ENCODE assay signal across 1 cellular context in the genomic region with DNA sequence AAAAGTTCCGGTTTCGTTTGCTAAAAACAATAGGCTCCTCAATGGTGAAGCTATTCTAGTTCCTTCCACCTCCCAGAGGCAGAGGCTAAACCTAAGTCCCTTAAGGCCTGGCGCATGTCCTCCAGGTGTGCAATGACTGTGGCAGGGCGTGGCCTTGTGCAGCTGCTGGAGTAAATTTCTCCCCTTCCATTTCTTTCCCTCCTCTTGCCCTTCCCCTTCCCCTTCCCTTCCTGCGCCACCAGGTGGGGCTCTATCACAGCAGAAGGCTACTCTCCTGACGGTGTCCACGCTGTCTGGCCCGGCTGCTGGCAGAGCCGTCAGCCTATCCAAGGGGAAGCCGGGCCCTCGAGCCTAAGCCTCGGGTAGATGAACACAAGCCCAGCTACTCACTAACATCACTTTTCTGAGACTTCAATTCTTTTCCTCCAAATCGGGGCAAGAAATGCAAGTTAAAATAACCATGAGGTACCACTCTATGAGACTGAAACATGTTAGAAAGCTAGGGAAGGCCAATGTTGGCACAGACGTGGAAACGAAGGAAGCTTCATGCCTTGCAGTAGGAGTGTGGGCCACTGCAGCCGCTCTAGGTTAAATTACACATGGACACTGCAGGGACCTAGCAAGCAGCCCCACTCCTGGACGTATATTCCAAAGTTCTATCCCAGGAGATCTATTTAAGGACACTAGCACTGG.
A peak's percentile ranks its signal among the peaks of the same experiment; 100 is the strongest.
TF ChIP-seq lines count a peak whose summit lies in the region.

No MANE protein-coding gene starts in this region.

TF ChIP-seq in HepG2, 621 proteins besides CTCF, POLR2A, EP300 and RAD21 (continued from another document and continues in another):
- TF ChIP-seq KDM2A (CRISPR knock-in tag; IDR thresholded peaks at IDR 0.05; ENCODE audit: borderline replicate concordance, low read depth) (peak; percentile 75), HNF4A (CRISPR knock-in tag; IDR thresholded peaks at IDR 0.05) (no peak), REPIN1 (CRISPR knock-in tag; IDR thresholded peaks at IDR 0.05; ENCODE audit: borderline replicate concordance, low read depth) (peak; percentile 87; the same call in 1 of the 2 replicates), PCBP1 (IDR thresholded peaks at IDR 0.05; ENCODE audit: borderline replicate concordance, low read depth, low read length) (0 out of 2 replicates have a peak, but pooled peaks have one; percentile 48), RORA (CRISPR knock-in tag; IDR thresholded peaks at IDR 0.05) (no peak), SOX5 (CRISPR knock-in tag; IDR thresholded peaks at IDR 0.05; ENCODE audit: borderline replicate concordance) (0 out of 2 replicates have a peak, but pooled peaks have one; percentile 20), GATA4 (IDR thresholded peaks at IDR 0.05; ENCODE audit: borderline replicate concordance, low read depth) (no peak), TSC22D2 (CRISPR knock-in tag; IDR thresholded peaks at IDR 0.05; ENCODE audit: borderline replicate concordance) (no peak), RFX5 (IDR thresholded peaks at IDR 0.05; ENCODE audit: low read depth, low read length) (no peak), ZNF274 (CRISPR knock-in tag; IDR thresholded peaks at IDR 0.05) (0 out of 2 replicates have a peak, but pooled peaks have one; percentile 31), ZNF24 (IDR thresholded peaks at IDR 0.05) (no peak), RXRB (CRISPR knock-in tag; IDR thresholded peaks at IDR 0.05; ENCODE audit: borderline replicate concordance) (0 out of 2 replicates have a peak, but pooled peaks have one; percentile 10), ZNF891 (CRISPR knock-in tag; IDR thresholded peaks at IDR 0.05) (0 out of 2 replicates have a peak, but pooled peaks have one; percentile 61), TOPORS (CRISPR knock-in tag; IDR thresholded peaks at IDR 0.05) (no peak), ZNF792 (CRISPR knock-in tag; IDR thresholded peaks at IDR 0.05) (peak; percentile 36; the same call in 1 of the 2 replicates), ZNF44 (CRISPR knock-in tag; IDR thresholded peaks at IDR 0.05) (0 out of 2 replicates have a peak, but pooled peaks have one; percentile 64), MIER3 (CRISPR knock-in tag; IDR thresholded peaks at IDR 0.05; ENCODE audit: borderline replicate concordance) (peak; percentile 20; the same call in 1 of the 2 replicates), ARHGAP35 (CRISPR knock-in tag; IDR thresholded peaks at IDR 0.05; ENCODE audit: borderline replicate concordance) (no peak), HNRNPK (IDR thresholded peaks at IDR 0.05; ENCODE audit: low read depth, low read length, poor library complexity, severe bottlenecking) (peak; percentile 62), ZSCAN22 (CRISPR knock-in tag; IDR thresholded peaks at IDR 0.05) (0 out of 2 replicates have a peak, but pooled peaks have one; percentile 26), MTA1 (CRISPR knock-in tag; IDR thresholded peaks at IDR 0.05; ENCODE audit: borderline replicate concordance) (0 out of 2 replicates have a peak, but pooled peaks have one; percentile 23), ZNF121 (CRISPR knock-in tag; IDR thresholded peaks at IDR 0.05) (peak; percentile 61; the same call in 1 of the 2 replicates), SUZ12 (IDR thresholded peaks at IDR 0.05; ENCODE audit: low read depth, low read length) (0 out of 2 replicates have a peak, but pooled peaks have one; percentile 29), ZNF282 (IDR thresholded peaks at IDR 0.05; ENCODE audit: partially characterized antibody) (no peak)
- TF ChIP-seq, protein P1, sequence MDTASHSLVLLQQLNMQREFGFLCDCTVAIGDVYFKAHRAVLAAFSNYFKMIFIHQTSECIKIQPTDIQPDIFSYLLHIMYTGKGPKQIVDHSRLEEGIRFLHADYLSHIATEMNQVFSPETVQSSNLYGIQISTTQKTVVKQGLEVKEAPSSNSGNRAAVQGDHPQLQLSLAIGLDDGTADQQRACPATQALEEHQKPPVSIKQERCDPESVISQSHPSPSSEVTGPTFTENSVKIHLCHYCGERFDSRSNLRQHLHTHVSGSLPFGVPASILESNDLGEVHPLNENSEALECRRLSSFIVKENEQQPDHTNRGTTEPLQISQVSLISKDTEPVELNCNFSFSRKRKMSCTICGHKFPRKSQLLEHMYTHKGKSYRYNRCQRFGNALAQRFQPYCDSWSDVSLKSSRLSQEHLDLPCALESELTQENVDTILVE (CRISPR knock-in tag; IDR thresholded peaks at IDR 0.05), result peak; percentile 62; the same call in 1 of the 2 replicates
- TF ChIP-seq, protein P2, sequence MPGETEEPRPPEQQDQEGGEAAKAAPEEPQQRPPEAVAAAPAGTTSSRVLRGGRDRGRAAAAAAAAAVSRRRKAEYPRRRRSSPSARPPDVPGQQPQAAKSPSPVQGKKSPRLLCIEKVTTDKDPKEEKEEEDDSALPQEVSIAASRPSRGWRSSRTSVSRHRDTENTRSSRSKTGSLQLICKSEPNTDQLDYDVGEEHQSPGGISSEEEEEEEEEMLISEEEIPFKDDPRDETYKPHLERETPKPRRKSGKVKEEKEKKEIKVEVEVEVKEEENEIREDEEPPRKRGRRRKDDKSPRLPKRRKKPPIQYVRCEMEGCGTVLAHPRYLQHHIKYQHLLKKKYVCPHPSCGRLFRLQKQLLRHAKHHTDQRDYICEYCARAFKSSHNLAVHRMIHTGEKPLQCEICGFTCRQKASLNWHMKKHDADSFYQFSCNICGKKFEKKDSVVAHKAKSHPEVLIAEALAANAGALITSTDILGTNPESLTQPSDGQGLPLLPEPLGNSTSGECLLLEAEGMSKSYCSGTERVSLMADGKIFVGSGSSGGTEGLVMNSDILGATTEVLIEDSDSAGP (CRISPR knock-in tag; IDR thresholded peaks at IDR 0.05; ENCODE audit: borderline replicate concordance), result 0 out of 2 replicates have a peak, but pooled peaks have one; percentile 18
- TF ChIP-seq, protein P3, sequence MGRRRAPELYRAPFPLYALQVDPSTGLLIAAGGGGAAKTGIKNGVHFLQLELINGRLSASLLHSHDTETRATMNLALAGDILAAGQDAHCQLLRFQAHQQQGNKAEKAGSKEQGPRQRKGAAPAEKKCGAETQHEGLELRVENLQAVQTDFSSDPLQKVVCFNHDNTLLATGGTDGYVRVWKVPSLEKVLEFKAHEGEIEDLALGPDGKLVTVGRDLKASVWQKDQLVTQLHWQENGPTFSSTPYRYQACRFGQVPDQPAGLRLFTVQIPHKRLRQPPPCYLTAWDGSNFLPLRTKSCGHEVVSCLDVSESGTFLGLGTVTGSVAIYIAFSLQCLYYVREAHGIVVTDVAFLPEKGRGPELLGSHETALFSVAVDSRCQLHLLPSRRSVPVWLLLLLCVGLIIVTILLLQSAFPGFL (CRISPR knock-in tag; IDR thresholded peaks at IDR 0.05), result no peak
- TF ChIP-seq, protein P4, sequence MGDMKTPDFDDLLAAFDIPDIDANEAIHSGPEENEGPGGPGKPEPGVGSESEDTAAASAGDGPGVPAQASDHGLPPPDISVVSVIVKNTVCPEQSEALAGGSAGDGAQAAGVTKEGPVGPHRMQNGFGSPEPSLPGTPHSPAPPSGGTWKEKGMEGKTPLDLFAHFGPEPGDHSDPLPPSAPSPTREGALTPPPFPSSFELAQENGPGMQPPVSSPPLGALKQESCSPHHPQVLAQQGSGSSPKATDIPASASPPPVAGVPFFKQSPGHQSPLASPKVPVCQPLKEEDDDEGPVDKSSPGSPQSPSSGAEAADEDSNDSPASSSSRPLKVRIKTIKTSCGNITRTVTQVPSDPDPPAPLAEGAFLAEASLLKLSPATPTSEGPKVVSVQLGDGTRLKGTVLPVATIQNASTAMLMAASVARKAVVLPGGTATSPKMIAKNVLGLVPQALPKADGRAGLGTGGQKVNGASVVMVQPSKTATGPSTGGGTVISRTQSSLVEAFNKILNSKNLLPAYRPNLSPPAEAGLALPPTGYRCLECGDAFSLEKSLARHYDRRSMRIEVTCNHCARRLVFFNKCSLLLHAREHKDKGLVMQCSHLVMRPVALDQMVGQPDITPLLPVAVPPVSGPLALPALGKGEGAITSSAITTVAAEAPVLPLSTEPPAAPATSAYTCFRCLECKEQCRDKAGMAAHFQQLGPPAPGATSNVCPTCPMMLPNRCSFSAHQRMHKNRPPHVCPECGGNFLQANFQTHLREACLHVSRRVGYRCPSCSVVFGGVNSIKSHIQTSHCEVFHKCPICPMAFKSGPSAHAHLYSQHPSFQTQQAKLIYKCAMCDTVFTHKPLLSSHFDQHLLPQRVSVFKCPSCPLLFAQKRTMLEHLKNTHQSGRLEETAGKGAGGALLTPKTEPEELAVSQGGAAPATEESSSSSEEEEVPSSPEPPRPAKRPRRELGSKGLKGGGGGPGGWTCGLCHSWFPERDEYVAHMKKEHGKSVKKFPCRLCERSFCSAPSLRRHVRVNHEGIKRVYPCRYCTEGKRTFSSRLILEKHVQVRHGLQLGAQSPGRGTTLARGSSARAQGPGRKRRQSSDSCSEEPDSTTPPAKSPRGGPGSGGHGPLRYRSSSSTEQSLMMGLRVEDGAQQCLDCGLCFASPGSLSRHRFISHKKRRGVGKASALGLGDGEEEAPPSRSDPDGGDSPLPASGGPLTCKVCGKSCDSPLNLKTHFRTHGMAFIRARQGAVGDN (CRISPR knock-in tag; IDR thresholded peaks at IDR 0.05), result peak; percentile 48
- TF ChIP-seq, protein P5, sequence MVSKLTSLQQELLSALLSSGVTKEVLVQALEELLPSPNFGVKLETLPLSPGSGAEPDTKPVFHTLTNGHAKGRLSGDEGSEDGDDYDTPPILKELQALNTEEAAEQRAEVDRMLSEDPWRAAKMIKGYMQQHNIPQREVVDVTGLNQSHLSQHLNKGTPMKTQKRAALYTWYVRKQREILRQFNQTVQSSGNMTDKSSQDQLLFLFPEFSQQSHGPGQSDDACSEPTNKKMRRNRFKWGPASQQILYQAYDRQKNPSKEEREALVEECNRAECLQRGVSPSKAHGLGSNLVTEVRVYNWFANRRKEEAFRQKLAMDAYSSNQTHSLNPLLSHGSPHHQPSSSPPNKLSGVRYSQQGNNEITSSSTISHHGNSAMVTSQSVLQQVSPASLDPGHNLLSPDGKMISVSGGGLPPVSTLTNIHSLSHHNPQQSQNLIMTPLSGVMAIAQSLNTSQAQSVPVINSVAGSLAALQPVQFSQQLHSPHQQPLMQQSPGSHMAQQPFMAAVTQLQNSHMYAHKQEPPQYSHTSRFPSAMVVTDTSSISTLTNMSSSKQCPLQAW (CRISPR knock-in tag; IDR thresholded peaks at IDR 0.05), result peak; percentile 66; the same call in 1 of the 2 replicates
- TF ChIP-seq, protein P6, sequence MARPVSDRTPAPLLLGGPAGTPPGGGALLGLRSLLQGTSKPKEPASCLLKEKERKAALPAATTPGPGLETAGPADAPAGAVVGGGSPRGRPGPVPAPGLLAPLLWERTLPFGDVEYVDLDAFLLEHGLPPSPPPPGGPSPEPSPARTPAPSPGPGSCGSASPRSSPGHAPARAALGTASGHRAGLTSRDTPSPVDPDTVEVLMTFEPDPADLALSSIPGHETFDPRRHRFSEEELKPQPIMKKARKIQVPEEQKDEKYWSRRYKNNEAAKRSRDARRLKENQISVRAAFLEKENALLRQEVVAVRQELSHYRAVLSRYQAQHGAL (CRISPR knock-in tag; IDR thresholded peaks at IDR 0.05; ENCODE audit: not compliant biosample characterization), result no peak
- TF ChIP-seq, protein P7, sequence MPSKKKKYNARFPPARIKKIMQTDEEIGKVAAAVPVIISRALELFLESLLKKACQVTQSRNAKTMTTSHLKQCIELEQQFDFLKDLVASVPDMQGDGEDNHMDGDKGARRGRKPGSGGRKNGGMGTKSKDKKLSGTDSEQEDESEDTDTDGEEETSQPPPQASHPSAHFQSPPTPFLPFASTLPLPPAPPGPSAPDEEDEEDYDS (CRISPR knock-in tag; IDR thresholded peaks at IDR 0.05), result peak; percentile 16; the same call in 1 of the 2 replicates
- TF ChIP-seq, protein P8, sequence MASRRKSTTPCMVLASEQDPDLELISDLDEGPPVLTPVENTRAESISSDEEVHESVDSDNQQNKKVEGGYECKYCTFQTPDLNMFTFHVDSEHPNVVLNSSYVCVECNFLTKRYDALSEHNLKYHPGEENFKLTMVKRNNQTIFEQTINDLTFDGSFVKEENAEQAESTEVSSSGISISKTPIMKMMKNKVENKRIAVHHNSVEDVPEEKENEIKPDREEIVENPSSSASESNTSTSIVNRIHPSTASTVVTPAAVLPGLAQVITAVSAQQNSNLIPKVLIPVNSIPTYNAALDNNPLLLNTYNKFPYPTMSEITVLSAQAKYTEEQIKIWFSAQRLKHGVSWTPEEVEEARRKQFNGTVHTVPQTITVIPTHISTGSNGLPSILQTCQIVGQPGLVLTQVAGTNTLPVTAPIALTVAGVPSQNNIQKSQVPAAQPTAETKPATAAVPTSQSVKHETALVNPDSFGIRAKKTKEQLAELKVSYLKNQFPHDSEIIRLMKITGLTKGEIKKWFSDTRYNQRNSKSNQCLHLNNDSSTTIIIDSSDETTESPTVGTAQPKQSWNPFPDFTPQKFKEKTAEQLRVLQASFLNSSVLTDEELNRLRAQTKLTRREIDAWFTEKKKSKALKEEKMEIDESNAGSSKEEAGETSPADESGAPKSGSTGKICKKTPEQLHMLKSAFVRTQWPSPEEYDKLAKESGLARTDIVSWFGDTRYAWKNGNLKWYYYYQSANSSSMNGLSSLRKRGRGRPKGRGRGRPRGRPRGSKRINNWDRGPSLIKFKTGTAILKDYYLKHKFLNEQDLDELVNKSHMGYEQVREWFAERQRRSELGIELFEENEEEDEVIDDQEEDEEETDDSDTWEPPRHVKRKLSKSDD (CRISPR knock-in tag; IDR thresholded peaks at IDR 0.05; ENCODE audit: low read depth), result no peak
- TF ChIP-seq, protein P9, sequence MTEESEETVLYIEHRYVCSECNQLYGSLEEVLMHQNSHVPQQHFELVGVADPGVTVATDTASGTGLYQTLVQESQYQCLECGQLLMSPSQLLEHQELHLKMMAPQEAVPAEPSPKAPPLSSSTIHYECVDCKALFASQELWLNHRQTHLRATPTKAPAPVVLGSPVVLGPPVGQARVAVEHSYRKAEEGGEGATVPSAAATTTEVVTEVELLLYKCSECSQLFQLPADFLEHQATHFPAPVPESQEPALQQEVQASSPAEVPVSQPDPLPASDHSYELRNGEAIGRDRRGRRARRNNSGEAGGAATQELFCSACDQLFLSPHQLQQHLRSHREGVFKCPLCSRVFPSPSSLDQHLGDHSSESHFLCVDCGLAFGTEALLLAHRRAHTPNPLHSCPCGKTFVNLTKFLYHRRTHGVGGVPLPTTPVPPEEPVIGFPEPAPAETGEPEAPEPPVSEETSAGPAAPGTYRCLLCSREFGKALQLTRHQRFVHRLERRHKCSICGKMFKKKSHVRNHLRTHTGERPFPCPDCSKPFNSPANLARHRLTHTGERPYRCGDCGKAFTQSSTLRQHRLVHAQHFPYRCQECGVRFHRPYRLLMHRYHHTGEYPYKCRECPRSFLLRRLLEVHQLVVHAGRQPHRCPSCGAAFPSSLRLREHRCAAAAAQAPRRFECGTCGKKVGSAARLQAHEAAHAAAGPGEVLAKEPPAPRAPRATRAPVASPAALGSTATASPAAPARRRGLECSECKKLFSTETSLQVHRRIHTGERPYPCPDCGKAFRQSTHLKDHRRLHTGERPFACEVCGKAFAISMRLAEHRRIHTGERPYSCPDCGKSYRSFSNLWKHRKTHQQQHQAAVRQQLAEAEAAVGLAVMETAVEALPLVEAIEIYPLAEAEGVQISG (CRISPR knock-in tag; IDR thresholded peaks at IDR 0.05), result peak; percentile 22; the same call in 1 of the 2 replicates
- TF ChIP-seq, protein P10, sequence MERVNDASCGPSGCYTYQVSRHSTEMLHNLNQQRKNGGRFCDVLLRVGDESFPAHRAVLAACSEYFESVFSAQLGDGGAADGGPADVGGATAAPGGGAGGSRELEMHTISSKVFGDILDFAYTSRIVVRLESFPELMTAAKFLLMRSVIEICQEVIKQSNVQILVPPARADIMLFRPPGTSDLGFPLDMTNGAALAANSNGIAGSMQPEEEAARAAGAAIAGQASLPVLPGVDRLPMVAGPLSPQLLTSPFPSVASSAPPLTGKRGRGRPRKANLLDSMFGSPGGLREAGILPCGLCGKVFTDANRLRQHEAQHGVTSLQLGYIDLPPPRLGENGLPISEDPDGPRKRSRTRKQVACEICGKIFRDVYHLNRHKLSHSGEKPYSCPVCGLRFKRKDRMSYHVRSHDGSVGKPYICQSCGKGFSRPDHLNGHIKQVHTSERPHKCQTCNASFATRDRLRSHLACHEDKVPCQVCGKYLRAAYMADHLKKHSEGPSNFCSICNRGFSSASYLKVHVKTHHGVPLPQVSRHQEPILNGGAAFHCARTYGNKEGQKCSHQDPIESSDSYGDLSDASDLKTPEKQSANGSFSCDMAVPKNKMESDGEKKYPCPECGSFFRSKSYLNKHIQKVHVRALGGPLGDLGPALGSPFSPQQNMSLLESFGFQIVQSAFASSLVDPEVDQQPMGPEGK (CRISPR knock-in tag; IDR thresholded peaks at IDR 0.05), result peak; percentile 29; the same call in 1 of the 2 replicates
